In genomic region chr17:46964315-46965265, GRCh38 we compare ENCODE assay signal across 1 cellular context.
TF ChIP-seq lines count a peak whose summit lies in the region.

No MANE protein-coding gene starts in this region.

TF ChIP-seq in HepG2, 621 proteins besides CTCF, POLR2A, EP300 and RAD21 (continued from another document and continues in another):
- TF ChIP-seq ZNF574 (CRISPR knock-in tag; IDR thresholded peaks at IDR 0.05) (0 out of 2 replicates have a peak, but pooled peaks have one; percentile 25), E2F2 (CRISPR knock-in tag; IDR thresholded peaks at IDR 0.05; ENCODE audit: borderline replicate concordance) (no peak), FOXP1 (IDR thresholded peaks at IDR 0.05) (no peak), FOXP1 (CRISPR knock-in tag; IDR thresholded peaks at IDR 0.05) (no peak), ZNF326 (CRISPR knock-in tag; IDR thresholded peaks at IDR 0.05; ENCODE audit: borderline replicate concordance) (no peak), EHMT2 (IDR thresholded peaks at IDR 0.05; ENCODE audit: borderline replicate concordance, low read depth, low read length) (peak; percentile 90; the same call in 1 of the 2 replicates), ZNF350 (CRISPR knock-in tag; IDR thresholded peaks at IDR 0.05; ENCODE audit: borderline replicate concordance, low read depth) (no peak), JUNB (CRISPR knock-in tag; IDR thresholded peaks at IDR 0.05; ENCODE audit: borderline replicate concordance) (no peak), KLF13 (CRISPR knock-in tag; IDR thresholded peaks at IDR 0.05) (no peak), PBX3 (CRISPR knock-in tag; IDR thresholded peaks at IDR 0.05; ENCODE audit: borderline replicate concordance) (no peak), HNRNPL (IDR thresholded peaks at IDR 0.05; ENCODE audit: low read depth, low read length) (no peak), ZSCAN9 (CRISPR knock-in tag; IDR thresholded peaks at IDR 0.05; ENCODE audit: borderline replicate concordance) (peak; percentile 78; the same call in 1 of the 2 replicates), ZUFSP (CRISPR knock-in tag; IDR thresholded peaks at IDR 0.05; ENCODE audit: borderline replicate concordance) (no peak), TGIF2 (CRISPR knock-in tag; IDR thresholded peaks at IDR 0.05) (0 out of 2 replicates have a peak, but pooled peaks have one; percentile 45), PHF21A (CRISPR knock-in tag; IDR thresholded peaks at IDR 0.05) (no peak), RFX5 (IDR thresholded peaks at IDR 0.05; ENCODE audit: low read depth, low read length) (no peak), MXD1 (CRISPR knock-in tag; IDR thresholded peaks at IDR 0.05) (0 out of 2 replicates have a peak, but pooled peaks have one; percentile 39), ZNF792 (CRISPR knock-in tag; IDR thresholded peaks at IDR 0.05) (0 out of 2 replicates have a peak, but pooled peaks have one; percentile 31), NPAS2 (CRISPR knock-in tag; IDR thresholded peaks at IDR 0.05; ENCODE audit: borderline replicate concordance) (no peak), KDM5B (CRISPR knock-in tag; IDR thresholded peaks at IDR 0.05; ENCODE audit: borderline replicate concordance) (peak; percentile 43; the same call in 1 of the 2 replicates), TBX2 (CRISPR knock-in tag; IDR thresholded peaks at IDR 0.05; ENCODE audit: borderline replicate concordance) (peak; percentile 41; the same call in 1 of the 2 replicates), PAXIP1 (CRISPR knock-in tag; conservative IDR thresholded peaks at IDR 0.05) (0 out of 2 replicates have a peak, but pooled peaks have one; percentile 11), WIZ (CRISPR knock-in tag; IDR thresholded peaks at IDR 0.05) (peak; percentile 73; the same call in 1 of the 2 replicates), MIER2 (CRISPR knock-in tag; IDR thresholded peaks at IDR 0.05) (peak; percentile 98), ZNF772 (CRISPR knock-in tag; IDR thresholded peaks at IDR 0.05) (peak; percentile 41; the same call in 1 of the 2 replicates), SOX13 (IDR thresholded peaks at IDR 0.05) (no peak), SOX13 (CRISPR knock-in tag; conservative IDR thresholded peaks at IDR 0.05 in 1 of 2, IDR thresholded peaks at IDR 0.05 in 1 of 2) (0 out of 4 replicates have a peak, but pooled peaks of 1 of the 2 experiments have one; percentile 15), SOX5 (CRISPR knock-in tag; IDR thresholded peaks at IDR 0.05; ENCODE audit: borderline replicate concordance) (0 out of 2 replicates have a peak, but pooled peaks have one; percentile 21), SALL1 (CRISPR knock-in tag; IDR thresholded peaks at IDR 0.05) (peak; percentile 77), SIX4 (CRISPR knock-in tag; IDR thresholded peaks at IDR 0.05) (0 out of 2 replicates have a peak, but pooled peaks have one; percentile 23), IKZF5 (CRISPR knock-in tag; IDR thresholded peaks at IDR 0.05) (0 out of 2 replicates have a peak, but pooled peaks have one; percentile 46), ZNF280B (CRISPR knock-in tag; IDR thresholded peaks at IDR 0.05; ENCODE audit: borderline replicate concordance) (peak; percentile 60; the same call in 1 of the 2 replicates), ZBTB20 (CRISPR knock-in tag; IDR thresholded peaks at IDR 0.05; ENCODE audit: borderline replicate concordance, low read depth) (peak; percentile 56; the same call in 1 of the 2 replicates), ETS1 (CRISPR knock-in tag; IDR thresholded peaks at IDR 0.05) (no peak), ZNF33A (CRISPR knock-in tag; IDR thresholded peaks at IDR 0.05; ENCODE audit: borderline replicate concordance) (no peak), TEAD3 (CRISPR knock-in tag; optimal IDR thresholded peaks at IDR 0.05; ENCODE audit: borderline replicate concordance) (peak; percentile 42), ZNF441 (CRISPR knock-in tag; IDR thresholded peaks at IDR 0.05; ENCODE audit: borderline replicate concordance) (peak; percentile 84; the same call in 1 of the 2 replicates), ZNF430 (CRISPR knock-in tag; IDR thresholded peaks at IDR 0.05) (0 out of 2 replicates have a peak, but pooled peaks have one; percentile 25), ZNF777 (CRISPR knock-in tag; IDR thresholded peaks at IDR 0.05) (0 out of 2 replicates have a peak, but pooled peaks have one; percentile 31), TFE3 (CRISPR knock-in tag; IDR thresholded peaks at IDR 0.05) (0 out of 2 replicates have a peak, but pooled peaks have one; percentile 46), KAT8 (CRISPR knock-in tag; IDR thresholded peaks at IDR 0.05) (peak; percentile 16; the same call in 1 of the 2 replicates), CAMTA2 (CRISPR knock-in tag; IDR thresholded peaks at IDR 0.05; ENCODE audit: borderline replicate concordance) (peak; percentile 59; the same call in 1 of the 2 replicates), ZSCAN5A (CRISPR knock-in tag; IDR thresholded peaks at IDR 0.05; ENCODE audit: borderline replicate concordance) (no peak)
